17 cellular contexts compared by ENCODE assay signal in the genomic region with DNA sequence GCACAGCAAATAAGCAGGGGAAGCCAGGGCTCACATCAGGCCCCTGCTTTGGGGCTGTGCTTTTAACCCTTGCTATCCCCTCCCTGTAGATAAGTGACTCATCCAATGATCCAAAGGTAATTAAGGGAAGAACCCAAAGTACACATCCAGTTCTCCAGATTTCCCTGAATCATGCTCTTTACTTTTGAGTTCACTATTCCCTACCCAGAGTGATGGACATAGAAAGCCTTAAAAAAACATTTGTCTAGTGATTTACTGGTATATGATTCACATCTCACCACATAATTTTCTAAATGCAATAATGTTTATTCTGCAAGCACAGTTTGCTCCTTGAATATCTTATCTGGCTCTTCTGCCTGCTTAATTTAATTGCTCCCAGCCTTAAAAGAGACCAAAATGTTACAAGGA.
DNase-seq lines count a peak whose midpoint lies in the region; ATAC-seq, FAIRE-seq and TF ChIP-seq lines count a peak whose summit lies in the region.
"Had no signal": no experiment of that assay in that cellular context is flagged by ENCODE, and none has a peak within 500 bp of the region (broad histone marks: within the 10 kb centered on the region; RNA-seq: fewer than 3 reads in every experiment).

No MANE protein-coding gene starts in this region.

- H3K4me3 Mint-ChIP-seq in GM23338 (no peak overlapping the region), osteocyte (ENCODE audit: unreplicated experiment) (no peak overlapping the region)
- H3K4me3 Mint-ChIP-seq: activated CD4-positive, alpha-beta memory T cell treated with anti-CD3 and anti-CD28 coated beads for 36 hours; activated naive CD4-positive, alpha-beta T cell treated with anti-CD3 and anti-CD28 coated beads for 36 hours; naive thymus-derived CD8-positive, alpha-beta T cell had no signal

- no peaks in the 10 kb centered on the region for H3K9me3 Mint-ChIP-seq in GM23338
- peaks cover 9% of the 10 kb centered on the region for H3K9me3 Mint-ChIP-seq in osteocyte (ENCODE audit: unreplicated experiment)
- H3K9me3 Mint-ChIP-seq: activated CD4-positive, alpha-beta memory T cell treated with anti-CD3 and anti-CD28 coated beads for 36 hours; activated naive CD4-positive, alpha-beta T cell treated with anti-CD3 and anti-CD28 coated beads for 36 hours had no signal

- H2AK5ac ChIP-seq in H1 (ENCODE audit: low read depth, low read length), result no peak overlapping the region

- H3K4ac ChIP-seq in H1 (replicated peaks; ENCODE audit: insufficient read length, low read depth, low read length), result no peak overlapping the region

- peaks cover 51% of the 10 kb centered on the region for H3K79me2 ChIP-seq in GM23338 (replicated peaks; ENCODE audit: insufficient read depth)
- H3K79me2 ChIP-seq in PC-3 (ENCODE audit: low read length), result peaks cover 38% of the 10 kb centered on the region
- H3K79me2 ChIP-seq in H1 (ENCODE audit: control insufficient read depth in 1 of 2, insufficient read depth in 2 of 2, low read length in 2 of 2), result peaks cover 0 to 61% of the 10 kb centered on the region in 2 experiments; a peak in 2 of 4 replicates

- H3K27me3 Mint-ChIP-seq in GM23338 (ENCODE audit: insufficient read depth, low read depth, poor library complexity), result peaks cover 3% of the 10 kb centered on the region
- no peaks in the 10 kb centered on the region for H3K27me3 Mint-ChIP-seq in osteocyte (ENCODE audit: unreplicated experiment)
- H3K27me3 Mint-ChIP-seq: activated CD4-positive, alpha-beta memory T cell treated with anti-CD3 and anti-CD28 coated beads for 36 hours; naive thymus-derived CD8-positive, alpha-beta T cell had no signal

- intact Hi-C loops in PC-3 (cut with micrococcal nuclease), result no loop called here

- H3K36me3 ChIP-seq in GM23338 (ENCODE audit: insufficient read depth) (no peaks in the 10 kb centered on the region), PC-3 (ENCODE audit: low read depth, low read length) (no peaks in the 10 kb centered on the region), H1 (ENCODE audit: control insufficient read depth in 2 of 4, insufficient read depth in 4 of 4, low read length in 3 of 4) (no peaks in the 10 kb centered on the region)
- H3K36me3 ChIP-seq: gastrocnemius medialis, right lobe of liver, thoracic aorta had no signal

- H2BK12ac ChIP-seq in H1 (ENCODE audit: low read depth, low read length), result no peak overlapping the region

- H3K4me1 ChIP-seq in GM23338 (ENCODE audit: insufficient read depth) (peaks cover 26% of the 10 kb centered on the region), PC-3 (ENCODE audit: insufficient read depth, low read length) (peaks cover 26% of the 10 kb centered on the region), H1 (replicated peaks in 1 of 4; ENCODE audit: control insufficient read depth in 3 of 4, insufficient read depth in 4 of 4, low read length in 3 of 4) (peaks cover 0 to 6% (median 1%) of the 10 kb centered on the region in 4 experiments; a peak in 2 of 7 replicates)
- H3K4me1 ChIP-seq: right lobe of liver had no signal

- CTCF ChIA-PET in PC-3 (lab: Charles Lee), result no interaction called here
- CTCF ChIA-PET in H1 (lab: Charles Lee; ENCODE audit: partially characterized antibody), result no interaction called here

- TF ChIP-seq CTCF in GM23338 (conservative IDR thresholded peaks at IDR 0.05; ENCODE audit: low read depth in 2 of 2), result no peak
- TF ChIP-seq CTCF in PC-3 (conservative IDR thresholded peaks at IDR 0.05; ENCODE audit: low read depth, low read length), result no peak
- TF ChIP-seq CTCF in H1 (IDR thresholded peaks at IDR 0.05; ENCODE audit: control extremely low read depth in 1 of 3, insufficient read depth in 1 of 3, low read depth in 1 of 3, low read length in 3 of 3), result no peak
- TF ChIP-seq CTCF in osteocyte (IDR thresholded peaks at IDR 0.05), result no peak
- TF ChIP-seq CTCF in GM20000 (IDR thresholded peaks at IDR 0.05; ENCODE audit: extremely low read depth, missing control alignments), result no peak

- H3K36me3 Mint-ChIP-seq in GM23338 (ENCODE audit: low read depth) (no peaks in the 10 kb centered on the region), osteocyte (ENCODE audit: unreplicated experiment) (peaks cover 2% of the 10 kb centered on the region)
- H3K36me3 Mint-ChIP-seq: activated CD4-positive, alpha-beta memory T cell treated with anti-CD3 and anti-CD28 coated beads for 36 hours; naive thymus-derived CD8-positive, alpha-beta T cell had no signal

- H4K8ac ChIP-seq in H1 (ENCODE audit: extremely low read depth, insufficient read depth, low read length), result no peak overlapping the region

- TF ChIP-seq EP300 in H1 (IDR thresholded peaks at IDR 0.05; ENCODE audit: borderline replicate concordance in 1 of 2, low read depth in 2 of 2, low read length in 2 of 2), result no peak

- DNase-seq in GM23338 (ENCODE audit: low spot score) (peak; percentile 22), PC-3 (peak; percentile 83), H1 (ENCODE audit: low read depth in 1 of 2, low spot score in 2 of 2) (no peak), osteocyte (ENCODE audit: extremely low spot score, unreplicated experiment) (no peak), GM20000 (ENCODE audit: low spot score) (no peak), DMS153 (lab: John Stamatoyannopoulos, UW) (no peak)
- no peak for DNase-seq in activated CD4-positive, alpha-beta T cell treated with anti-CD3 and anti-CD28 coated beads for 4 hours
- DNase-seq: activated CD4-positive, alpha-beta memory T cell treated with anti-CD3 and anti-CD28 coated beads for 36 hours; activated naive CD4-positive, alpha-beta T cell treated with anti-CD3 and anti-CD28 coated beads for 36 hours; gastrocnemius medialis; left cardiac atrium; naive thymus-derived CD8-positive, alpha-beta T cell; right lobe of liver; T-helper 1 cell had no signal

- H2AFZ ChIP-seq in GM23338 (no peak overlapping the region), PC-3 (ENCODE audit: low read length) (no peak overlapping the region), H1 (ENCODE audit: low read length) (no peak overlapping the region)

- ATAC-seq in GM23338 (peak; percentile 77), PC-3 (peak; percentile 96), GM19397 (IDR thresholded peaks at IDR 0.05; ENCODE audit: unreplicated experiment) (no peak)
- ATAC-seq: gastrocnemius medialis; naive thymus-derived CD8-positive, alpha-beta T cell had no signal

- no peaks in the 10 kb centered on the region for H3K23me2 ChIP-seq in H1 (ENCODE audit: low read depth, low read length)

- no peak for TF ChIP-seq RAD21 in H1 (IDR thresholded peaks at IDR 0.05 in 1 of 2, conservative IDR thresholded peaks at IDR 0.05 in 1 of 2; ENCODE audit: low read depth in 2 of 2, low read length in 2 of 2)

- H3K9me2 ChIP-seq in GM23338 (ENCODE audit: insufficient read depth) (no peaks in the 10 kb centered on the region), PC-3 (replicated peaks; ENCODE audit: low read length) (no peaks in the 10 kb centered on the region)

- H2BK20ac ChIP-seq in H1 (ENCODE audit: low read length), result no peak overlapping the region

- H3K18ac ChIP-seq in H1 (ENCODE audit: extremely low read depth, low read length), result no peak overlapping the region

- H3K9ac ChIP-seq in PC-3 (ENCODE audit: low read length) (peak overlapping the region; percentile 51), H1 (replicated peaks in 1 of 4; ENCODE audit: extremely low read depth in 1 of 4, low read depth in 3 of 4, low read length in 3 of 4) (no peak overlapping the region)

- H4K20me1 ChIP-seq in GM23338 (replicated peaks; ENCODE audit: insufficient read depth) (no peaks in the 10 kb centered on the region), PC-3 (ENCODE audit: low read length) (no peaks in the 10 kb centered on the region), H1 (replicated peaks in 1 of 2; ENCODE audit: control insufficient read depth in 1 of 2, insufficient read depth in 2 of 2, low read length in 2 of 2) (no peaks in the 10 kb centered on the region)

- POLR2A ChIA-PET in PC-3 (lab: Charles Lee; ENCODE audit: unreplicated experiment) (no interaction called here), H1 (lab: Charles Lee; ENCODE audit: partially characterized antibody) (interaction anchor here (0.6 kb wide), 1 partner anchor 232 kb away, joined by 4 read pairs; no protein-coding TSS in a partner anchor)

- no peak overlapping the region for H4K5ac ChIP-seq in H1 (ENCODE audit: insufficient read length, low read depth, low read length)

- H3K14ac ChIP-seq in H1 (ENCODE audit: insufficient read length), result no peak overlapping the region

- no peak for TF ChIP-seq POLR2A in H1 (IDR thresholded peaks at IDR 0.05; ENCODE audit: control extremely low read depth in 1 of 2, low read depth in 2 of 2, low read length in 2 of 2)

- H3K79me1 ChIP-seq in H1 (ENCODE audit: low read depth, low read length), result no peaks in the 10 kb centered on the region; the same call in 1 of the 2 replicates

- H2BK120ac ChIP-seq in H1 (replicated peaks; ENCODE audit: low read depth, low read length), result no peak overlapping the region

- no peak overlapping the region for H2BK5ac ChIP-seq in H1 (ENCODE audit: low read depth, low read length)

- no peak for FAIRE-seq in H1 (lab: Jason Lieb, UNC)

- H3K27me3 ChIP-seq in GM23338 (ENCODE audit: insufficient read depth), result no peaks in the 10 kb centered on the region
- no peaks in the 10 kb centered on the region for H3K27me3 ChIP-seq in PC-3 (ENCODE audit: low read length)
- no peaks in the 10 kb centered on the region for H3K27me3 ChIP-seq in H1 (replicated peaks in 1 of 4; ENCODE audit: control insufficient read depth in 3 of 4, extremely low read depth in 1 of 4, insufficient read depth in 3 of 4, low read length in 3 of 4)
- H3K27me3 ChIP-seq: gastrocnemius medialis, right lobe of liver had no signal

- H3K4me1 Mint-ChIP-seq in GM23338 (peaks cover 49% of the 10 kb centered on the region), osteocyte (ENCODE audit: unreplicated experiment) (peaks cover 18% of the 10 kb centered on the region)

- H3F3A ChIP-seq in GM23338 (replicated peaks; ENCODE audit: low read depth), result no peaks in the 10 kb centered on the region
- no peaks in the 10 kb centered on the region for H3F3A ChIP-seq in PC-3 (ENCODE audit: low read length, unreplicated experiment)

- peak overlapping the region; percentile 57 for H3K27ac Mint-ChIP-seq in GM23338
- peak overlapping the region; percentile 88 for H3K27ac Mint-ChIP-seq in osteocyte (ENCODE audit: unreplicated experiment)
- H3K27ac Mint-ChIP-seq: activated CD4-positive, alpha-beta memory T cell treated with anti-CD3 and anti-CD28 coated beads for 36 hours; activated naive CD4-positive, alpha-beta T cell treated with anti-CD3 and anti-CD28 coated beads for 36 hours had no signal

- H4K91ac ChIP-seq in H1 (replicated peaks; ENCODE audit: insufficient read length, low read length), result no peak overlapping the region

- H3K9me3 ChIP-seq in PC-3 (ENCODE audit: low read length), result no peaks in the 10 kb centered on the region
- no peaks in the 10 kb centered on the region for H3K9me3 ChIP-seq in H1 (ENCODE audit: insufficient read depth in 2 of 2, low read depth in 1 of 2, low read length in 1 of 2)
- H3K9me3 ChIP-seq: gastrocnemius medialis, right lobe of liver, thoracic aorta had no signal

- no peak overlapping the region for H3K56ac ChIP-seq in H1 (replicated peaks; ENCODE audit: insufficient read length, low read depth, low read length)

- H3K23ac ChIP-seq in H1 (ENCODE audit: insufficient read length), result no peak overlapping the region

- H3K27ac ChIP-seq in GM23338 (ENCODE audit: low read depth), result no peak overlapping the region; the same call in none of the 2 replicates
- H3K27ac ChIP-seq in PC-3 (ENCODE audit: low read length), result peak overlapping the region; percentile 92
- no peak overlapping the region for H3K27ac ChIP-seq in H1 (ENCODE audit: low read depth, low read length)
- H3K27ac ChIP-seq: coronary artery, gastrocnemius medialis, right lobe of liver, thoracic aorta had no signal

- H2BK15ac ChIP-seq in H1 (ENCODE audit: low read length), result no peak overlapping the region

- H3K4me2 ChIP-seq in GM23338 (peak overlapping the region; percentile 28), PC-3 (ENCODE audit: low read length) (peak overlapping the region; percentile 60), H1 (ENCODE audit: insufficient read depth in 1 of 2, low read depth in 2 of 2, low read length in 2 of 2) (peak overlapping the region in 1 of 2 experiments; percentile 21; a peak in 1 of 4 replicates)

- no peak overlapping the region for H3K4me3 ChIP-seq in GM23338
- H3K4me3 ChIP-seq in PC-3 (ENCODE audit: low read length), result no peak overlapping the region
- no peak overlapping the region for H3K4me3 ChIP-seq in H1 (ENCODE audit: extremely low read depth in 1 of 4, insufficient read depth in 2 of 4, low read depth in 3 of 4, low read length in 4 of 4)
- H3K4me3 ChIP-seq: coronary artery, gastrocnemius medialis, right lobe of liver, thoracic aorta had no signal

- no TSS peak for BruUV-seq in PC-3 (replicated peaks; lab: Mats Ljungman, UMichigan)

Comparison
In these comparisons a context has a peak if more than half of its experiments do, and no peak if none do; other contexts are left out.
1. DNase-seq: peak in GM23338 (single experiment) and PC-3 (single experiment); none in H1 (0 of 2), osteocyte (single experiment), GM20000 (single experiment), activated CD4-positive, alpha-beta T cell treated with anti-CD3 and anti-CD28 coated beads for 4 hours (0 of 2) and DMS153 (single experiment).